ENCODE assay signal across 2 cellular contexts in the genomic region with DNA sequence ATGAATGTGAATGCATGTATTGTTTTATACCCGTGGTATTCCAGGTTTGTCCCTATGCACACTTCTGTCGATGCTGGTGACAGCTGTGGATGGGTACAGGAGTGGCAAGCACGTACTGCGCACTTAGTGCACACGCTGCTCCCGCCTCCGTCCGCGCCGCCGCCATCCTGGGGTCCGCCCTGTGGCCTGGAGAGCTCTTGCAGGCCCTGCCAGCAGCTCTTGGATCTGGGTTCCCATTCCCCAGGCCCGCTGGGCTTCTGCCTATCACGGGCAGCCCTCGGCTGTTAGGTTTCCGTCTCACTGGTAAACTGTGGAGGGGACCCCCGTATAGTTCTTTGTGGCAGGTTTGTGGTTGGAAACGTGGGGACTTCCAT.
TF ChIP-seq lines count a peak whose summit lies in the region.

No MANE protein-coding gene starts in this region.

TF ChIP-seq in IMR-90, 13 proteins besides CTCF, POLR2A, EP300 and RAD21:
- TF ChIP-seq FOS (IDR thresholded peaks at IDR 0.05; ENCODE audit: low read depth, low read length) (no peak), MAFK (IDR thresholded peaks at IDR 0.05; ENCODE audit: low read depth, low read length) (no peak), NFE2L2 (IDR thresholded peaks at IDR 0.05; ENCODE audit: low read depth, low read length) (no peak), MAZ (IDR thresholded peaks at IDR 0.05; ENCODE audit: borderline replicate concordance, low read depth, low read length) (no peak), RCOR1 (IDR thresholded peaks at IDR 0.05; ENCODE audit: insufficient replicate concordance, low read length) (no peak), CEBPB (IDR thresholded peaks at IDR 0.05; ENCODE audit: low read depth, low read length) (no peak), USF2 (IDR thresholded peaks at IDR 0.05; ENCODE audit: low read depth, low read length) (no peak), BHLHE40 (IDR thresholded peaks at IDR 0.05; ENCODE audit: low read depth, low read length) (no peak), RFX5 (IDR thresholded peaks at IDR 0.05; ENCODE audit: low read depth, low read length) (no peak), CHD1 (IDR thresholded peaks at IDR 0.05; ENCODE audit: low read depth, low read length) (no peak), SMC3 (IDR thresholded peaks at IDR 0.05; ENCODE audit: low read depth, low read length) (no peak), MXI1 (IDR thresholded peaks at IDR 0.05; ENCODE audit: borderline replicate concordance, low read depth, low read length) (no peak)
- TF ChIP-seq, protein P1, sequence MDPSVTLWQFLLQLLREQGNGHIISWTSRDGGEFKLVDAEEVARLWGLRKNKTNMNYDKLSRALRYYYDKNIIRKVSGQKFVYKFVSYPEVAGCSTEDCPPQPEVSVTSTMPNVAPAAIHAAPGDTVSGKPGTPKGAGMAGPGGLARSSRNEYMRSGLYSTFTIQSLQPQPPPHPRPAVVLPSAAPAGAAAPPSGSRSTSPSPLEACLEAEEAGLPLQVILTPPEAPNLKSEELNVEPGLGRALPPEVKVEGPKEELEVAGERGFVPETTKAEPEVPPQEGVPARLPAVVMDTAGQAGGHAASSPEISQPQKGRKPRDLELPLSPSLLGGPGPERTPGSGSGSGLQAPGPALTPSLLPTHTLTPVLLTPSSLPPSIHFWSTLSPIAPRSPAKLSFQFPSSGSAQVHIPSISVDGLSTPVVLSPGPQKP (IDR thresholded peaks at IDR 0.05; ENCODE audit: borderline replicate concordance, low read depth, low read length), result no peak

TF ChIP-seq in liver, 16 proteins besides CTCF, POLR2A, EP300 and RAD21:
- TF ChIP-seq NR2F2 (IDR thresholded peaks at IDR 0.05), result no peak
- TF ChIP-seq EGR1 (IDR thresholded peaks at IDR 0.05; ENCODE audit: low read depth in 2 of 2), result no peak
- no peak for TF ChIP-seq YY1 (IDR thresholded peaks at IDR 0.05)
- TF ChIP-seq JUND (IDR thresholded peaks at IDR 0.05), result no peak
- no peak for TF ChIP-seq HNF4A (conservative IDR thresholded peaks at IDR 0.05)
TF ChIP-seq in liver: peak in this region for 0.
